ENCODE assay signal across 8 cellular contexts in genomic region chr3:107431298-107432012, GRCh38. TPM values are rescaled to one million over a fixed set of nuclear protein-coding genes. Genes with fewer than 3 reads are reported as not detected.
DNase-seq lines count a peak whose midpoint lies in the region; ATAC-seq, FAIRE-seq and TF ChIP-seq lines count a peak whose summit lies in the region.

No MANE protein-coding gene starts in this region.

- peak in 3 of 4 donors; percentile 32 to 56 (median 36) for TF ChIP-seq POLR2A in upper lobe of left lung (IDR thresholded peaks at IDR 0.05)

- H3K4me3 ChIP-seq in DOHH2 (ENCODE audit: low read length) (peak overlapping the region; percentile 85), neural progenitor cell (peak overlapping the region; percentile 74), upper lobe of left lung (peak overlapping the region; percentile 35 to 95 (median 75))

- H3K79me2 ChIP-seq in DOHH2 (ENCODE audit: control insufficient read depth, low read length) (no peaks in the 10 kb centered on the region), neural progenitor cell (ENCODE audit: low read depth) (no peaks in the 10 kb centered on the region)

- H3K4me2 ChIP-seq in DOHH2 (ENCODE audit: low read length) (peak overlapping the region; percentile 96), neural progenitor cell (peak overlapping the region; percentile 84)

- no peak for TF ChIP-seq EP300 in upper lobe of left lung (IDR thresholded peaks at IDR 0.05)

- CTCF ChIA-PET in RWPE1 (lab: Yijun Ruan, JAX): interaction anchor here (1.6 to 2.9 kb wide), 2 partner anchors 10 to 160 kb away, joined by 6 to 18 read pairs; no protein-coding TSS in a partner anchor
- CTCF ChIA-PET in activated naive CD4-positive, alpha-beta T cell treated with anti-CD3 and anti-CD28 coated beads for 36 hours (lab: Charles Lee): interaction anchor here (1.2 to 3.9 kb wide), 7 partner anchors 10 to 196 kb away, joined by 3 to 25 read pairs (median 5); no protein-coding TSS in a partner anchor

- H3K4me1 ChIP-seq in DOHH2 (ENCODE audit: control insufficient read depth, low read length) (peaks cover 57% of the 10 kb centered on the region), neural progenitor cell (peaks cover 6% of the 10 kb centered on the region), upper lobe of left lung (peaks cover 15 to 19% (median 17%) of the 10 kb centered on the region in 4 donors)

- H2AFZ ChIP-seq in neural progenitor cell (replicated peaks): peak overlapping the region; percentile 98

- peak overlapping the region; percentile 79 for H3K4me3 Mint-ChIP-seq in activated naive CD4-positive, alpha-beta T cell treated with anti-CD3 and anti-CD28 coated beads for 36 hours
- H3K4me3 Mint-ChIP-seq in neural progenitor cell: peak overlapping the region; percentile 94

- H3K9me3 ChIP-seq in DOHH2 (ENCODE audit: control insufficient read depth, insufficient read depth, low read length): no peaks in the 10 kb centered on the region
- H3K9me3 ChIP-seq in neural progenitor cell (ENCODE audit: low read depth): no peaks in the 10 kb centered on the region
- no peaks in the 10 kb centered on the region for H3K9me3 ChIP-seq in upper lobe of left lung

- FAIRE-seq in frontal cortex (lab: Jason Lieb, UNC): no peak

- H3K36me3 ChIP-seq in DOHH2 (ENCODE audit: control insufficient read depth, low read length) (no peaks in the 10 kb centered on the region), neural progenitor cell (no peaks in the 10 kb centered on the region), upper lobe of left lung (no peaks in the 10 kb centered on the region)

- TF ChIP-seq CTCF in DOHH2 (IDR thresholded peaks at IDR 0.05; ENCODE audit: low read depth, low read length, poor library complexity, severe bottlenecking): no peak
- no peak for TF ChIP-seq CTCF in RWPE1 (conservative IDR thresholded peaks at IDR 0.05; ENCODE audit: low read depth)
- TF ChIP-seq CTCF in neural progenitor cell (IDR thresholded peaks at IDR 0.05): no peak
- peak in 3 of 6 experiments; percentile 1 to 33 (median 15) for TF ChIP-seq CTCF in upper lobe of left lung (IDR thresholded peaks at IDR 0.05)

- ATAC-seq in GM21390 (IDR thresholded peaks at IDR 0.05; ENCODE audit: unreplicated experiment) (peak; percentile 69), upper lobe of left lung (ENCODE audit: low FRiP score in 2 of 2) (peak; percentile 74 to 84)

- no peaks in the 10 kb centered on the region for H3K36me3 Mint-ChIP-seq in activated naive CD4-positive, alpha-beta T cell treated with anti-CD3 and anti-CD28 coated beads for 36 hours (ENCODE audit: low read depth)
- H3K36me3 Mint-ChIP-seq in neural progenitor cell: no peaks in the 10 kb centered on the region

- intact Hi-C loops in activated naive CD4-positive, alpha-beta T cell treated with anti-CD3 and anti-CD28 coated beads for 36 hours (cut with micrococcal nuclease): loop anchor here (2.0 to 10.0 kb wide), 6 partner anchors 111 to 1403 kb away; partner anchors contain the start of gene IFT57

- peak overlapping the region; percentile 65 for H3K27ac Mint-ChIP-seq in activated naive CD4-positive, alpha-beta T cell treated with anti-CD3 and anti-CD28 coated beads for 36 hours
- peak overlapping the region; percentile 94 for H3K27ac Mint-ChIP-seq in neural progenitor cell

- H4K20me1 ChIP-seq in DOHH2 (ENCODE audit: control insufficient read depth, insufficient read depth, low read depth, low read length) (no peaks in the 10 kb centered on the region), neural progenitor cell (ENCODE audit: low read depth) (no peaks in the 10 kb centered on the region)

- H3F3A ChIP-seq in DOHH2 (ENCODE audit: control insufficient read depth, insufficient read depth) (peaks cover 7% of the 10 kb centered on the region), neural progenitor cell (ENCODE audit: low read depth) (peaks cover 13% of the 10 kb centered on the region)

- no peaks in the 10 kb centered on the region for H3K9me2 ChIP-seq in DOHH2 (replicated peaks; ENCODE audit: control insufficient read depth, low read length)

- H3K27me3 Mint-ChIP-seq in activated naive CD4-positive, alpha-beta T cell treated with anti-CD3 and anti-CD28 coated beads for 36 hours (ENCODE audit: low read depth): peaks cover 13% of the 10 kb centered on the region
- H3K27me3 Mint-ChIP-seq in neural progenitor cell (ENCODE audit: insufficient read depth, low read depth): peaks cover 17% of the 10 kb centered on the region

- H3K9ac ChIP-seq in neural progenitor cell: no peak overlapping the region

- POLR2A ChIA-PET in RWPE1 (lab: Yijun Ruan, JAX; ENCODE audit: low non-redundant PET): interaction anchor here (1.5 kb wide), 1 partner anchor 93 kb away, joined by 3 read pairs; no protein-coding TSS in a partner anchor

- DNase-seq in HS-5 (ENCODE audit: low read depth) (peak; percentile 44), RWPE1 (ENCODE audit: low spot score) (peak; percentile 67), frontal cortex (ENCODE audit: low spot score in 2 of 2) (peak; percentile 67), neural progenitor cell (ENCODE audit: low spot score) (peak; percentile 82), upper lobe of left lung (peak; percentile 70 to 93)
- peak; percentile 66 for DNase-seq in activated naive CD4-positive, alpha-beta T cell treated with anti-CD3 and anti-CD28 coated beads for 36 hours

- peaks cover 12% of the 10 kb centered on the region for H3K4me1 Mint-ChIP-seq in activated naive CD4-positive, alpha-beta T cell treated with anti-CD3 and anti-CD28 coated beads for 36 hours (ENCODE audit: low read depth)
- peaks cover 24% of the 10 kb centered on the region for H3K4me1 Mint-ChIP-seq in neural progenitor cell

- H3K27me3 ChIP-seq in DOHH2 (ENCODE audit: control insufficient read depth, low read length) (peaks cover 21% of the 10 kb centered on the region), neural progenitor cell (peaks cover 63% of the 10 kb centered on the region), upper lobe of left lung (no peaks in the 10 kb centered on the region)

- WGBS in upper lobe of left lung, 2 donors: 0 to 1% methylated on average over 21 to 26 of the region's 80 CpGs

- H3K27ac ChIP-seq in DOHH2 (ENCODE audit: low read depth, low read length) (no peak overlapping the region), RWPE1 (peak overlapping the region; percentile 92), neural progenitor cell (no peak overlapping the region), upper lobe of left lung (peak overlapping the region; percentile 93 to 98 (median 95))

- H3K9me3 Mint-ChIP-seq in activated naive CD4-positive, alpha-beta T cell treated with anti-CD3 and anti-CD28 coated beads for 36 hours: no peaks in the 10 kb centered on the region
- no peaks in the 10 kb centered on the region for H3K9me3 Mint-ChIP-seq in neural progenitor cell

RNA-seq across cellular contexts. Expression of gene CCDC54, which starts 54.2 kb away (rescaled TPM):
- not detected for total RNA-seq in activated naive CD4-positive, alpha-beta T cell treated with anti-CD3 and anti-CD28 coated beads for 36 hours
- total RNA-seq in frontal cortex (not detected), neural progenitor cell (ENCODE audit: low replicate concordance) (not detected in 2 replicates), upper lobe of left lung (not detected)

Comparison
In these comparisons a context has a peak if more than half of its experiments do, and no peak if none do; other contexts are left out.
1. H3K27ac ChIP-seq: peak in RWPE1 (single experiment) and upper lobe of left lung (4 of 4); none in DOHH2 (single experiment) and neural progenitor cell (single experiment).
2. Peak in every context shown above with its lines, with median percentiles within 50 percentile points of each other: H3K4me3 ChIP-seq and DNase-seq.